Comparison of ENCODE assay signal across 9 cellular contexts in genomic region chr4:156113138-156113537, GRCh38.
DNase-seq lines count a peak whose midpoint lies in the region; TF ChIP-seq lines count a peak whose summit lies in the region.
"Had no signal": no experiment of that assay in that cellular context is flagged by ENCODE, and none has a peak within 500 bp of the region (broad histone marks: within the 10 kb centered on the region; RNA-seq: fewer than 3 reads in every experiment).

No MANE protein-coding gene starts in this region.

- DNase-seq in ELR (ENCODE audit: low read depth) (peak; percentile 22), HT-29 (ENCODE audit: low spot score) (peak; percentile 47), SK-MEL-5 (ENCODE audit: low read depth, low spot score) (peak; percentile 9), mesothelial cell of epicardium (ENCODE audit: low spot score in 2 of 2, unreplicated experiment in 2 of 2) (no peak), NCI-H1105 (lab: John Stamatoyannopoulos, UW) (no peak), NCI-H524 treated with DMSO at 0.1 percent for 48 hours (lab: John Stamatoyannopoulos, UW) (no peak)
- DNase-seq in T-helper 2 cell treated with Interferon-gamma antibody and Interleukin-4, amounts not matched to agents 5 μg/mL and 100 μg/mL, for 36 hours (ENCODE audit: low spot score): no peak
- DNase-seq: effector memory CD8-positive, alpha-beta T cell; stimulated activated CD4-positive, alpha-beta T cell treated with anti-CD3 and anti-CD28 coated beads, Interleukin-2, amount 100 ng/mL, for 24 hours had no signal

- peaks cover 5% of the 10 kb centered on the region for H3K9me3 Mint-ChIP-seq in mesothelial cell of epicardium
- H3K9me3 Mint-ChIP-seq in T-helper 2 cell treated with Interferon-gamma antibody and Interleukin-4, amounts not matched to agents 5 μg/mL and 100 μg/mL, for 36 hours: no peaks in the 10 kb centered on the region

- H3K27me3 Mint-ChIP-seq in mesothelial cell of epicardium (ENCODE audit: low read depth): no peaks in the 10 kb centered on the region
- H3K27me3 Mint-ChIP-seq in T-helper 2 cell treated with Interferon-gamma antibody and Interleukin-4, amounts not matched to agents 5 μg/mL and 100 μg/mL, for 36 hours (ENCODE audit: low read depth): no peaks in the 10 kb centered on the region
- H3K27me3 Mint-ChIP-seq: effector memory CD8-positive, alpha-beta T cell had no signal

- H3K36me3 Mint-ChIP-seq in mesothelial cell of epicardium: no peaks in the 10 kb centered on the region
- H3K36me3 Mint-ChIP-seq in T-helper 2 cell treated with Interferon-gamma antibody and Interleukin-4, amounts not matched to agents 5 μg/mL and 100 μg/mL, for 36 hours (ENCODE audit: low read depth): no peaks in the 10 kb centered on the region

- peaks cover 48% of the 10 kb centered on the region for H3K4me1 Mint-ChIP-seq in mesothelial cell of epicardium
- no peaks in the 10 kb centered on the region for H3K4me1 Mint-ChIP-seq in T-helper 2 cell treated with Interferon-gamma antibody and Interleukin-4, amounts not matched to agents 5 μg/mL and 100 μg/mL, for 36 hours (ENCODE audit: low read depth)

- peak overlapping the region; percentile 53 for H3K27ac Mint-ChIP-seq in mesothelial cell of epicardium
- H3K27ac Mint-ChIP-seq in T-helper 2 cell treated with Interferon-gamma antibody and Interleukin-4, amounts not matched to agents 5 μg/mL and 100 μg/mL, for 36 hours: no peak overlapping the region
- H3K27ac Mint-ChIP-seq: effector memory CD8-positive, alpha-beta T cell had no signal

- in situ Hi-C loops in SK-MEL-5 (cut with HindIII; ENCODE audit: low pct_unique_long_range_greater_than_20kb, low sequenced_read_pairs): no loop called here

- TF ChIP-seq CTCF in mesothelial cell of epicardium (IDR thresholded peaks at IDR 0.05; ENCODE audit: unreplicated experiment): no peak

- no peak overlapping the region for H3K4me3 Mint-ChIP-seq in mesothelial cell of epicardium
- H3K4me3 Mint-ChIP-seq in T-helper 2 cell treated with Interferon-gamma antibody and Interleukin-4, amounts not matched to agents 5 μg/mL and 100 μg/mL, for 36 hours: no peak overlapping the region
- H3K4me3 Mint-ChIP-seq: effector memory CD8-positive, alpha-beta T cell had no signal

Comparison
In these comparisons a context has a peak if more than half of its experiments do, and no peak if none do; other contexts are left out.
1. DNase-seq: peak in ELR (single experiment), HT-29 (single experiment) and SK-MEL-5 (single experiment); none in mesothelial cell of epicardium (0 of 2), T-helper 2 cell treated with Interferon-gamma antibody and Interleukin-4, amounts not matched to agents 5 μg/mL and 100 μg/mL, for 36 hours (single experiment), NCI-H1105 (single experiment) and NCI-H524 treated with DMSO at 0.1 percent for 48 hours (single experiment).